18 cellular contexts compared by ENCODE assay signal in the genomic region with DNA sequence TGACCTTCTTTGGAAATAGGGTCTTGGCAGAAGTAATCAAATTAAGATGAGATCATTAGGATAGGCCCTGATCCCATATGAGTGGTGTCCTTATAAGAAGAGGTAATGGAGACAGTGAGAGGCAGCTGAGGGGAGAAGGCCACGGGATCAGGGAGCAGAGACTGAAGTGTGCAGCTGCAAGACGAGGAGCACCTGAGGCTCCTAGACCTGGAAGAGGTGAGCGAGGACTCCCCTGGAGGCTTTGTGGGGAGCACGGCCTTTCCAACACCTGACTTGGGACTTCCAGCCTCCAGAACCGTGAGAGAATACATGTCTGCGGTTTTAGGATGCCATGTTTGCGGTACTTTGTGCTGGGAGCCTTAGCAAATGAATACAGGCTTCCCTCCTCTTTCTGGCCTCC. TPM values are rescaled to one million over a fixed set of nuclear protein-coding genes. Genes with fewer than 3 reads are reported as not detected.
A peak's percentile ranks its signal among the peaks of the same experiment; 100 is the strongest.
DNase-seq lines count a peak whose midpoint lies in the region; ATAC-seq and TF ChIP-seq lines count a peak whose summit lies in the region.
"Had no signal": no experiment of that assay in that cellular context is flagged by ENCODE, and none has a peak within 500 bp of the region (broad histone marks: within the 10 kb centered on the region; RNA-seq: fewer than 3 reads in every experiment).

No MANE protein-coding gene starts in this region.

- H3K9ac ChIP-seq in endodermal cell (ENCODE audit: extremely low read depth, low read length, poor library complexity, severe bottlenecking), result no peak overlapping the region
- H3K9ac ChIP-seq: BLaER1 had no signal

- H3K9me3 Mint-ChIP-seq in endodermal cell (no peaks in the 10 kb centered on the region), nephron progenitor cell (no peaks in the 10 kb centered on the region)
- H3K9me3 Mint-ChIP-seq: CD4-positive, alpha-beta memory T cell had no signal

- no peak overlapping the region for H3K4me3 Mint-ChIP-seq in endodermal cell
- no peak overlapping the region for H3K4me3 Mint-ChIP-seq in nephron progenitor cell
- H3K4me3 Mint-ChIP-seq: CD14-positive monocyte had no signal

- TF ChIP-seq CTCF in endodermal cell (conservative IDR thresholded peaks at IDR 0.05) (no peak), nephron progenitor cell (IDR thresholded peaks at IDR 0.05) (no peak), gastroesophageal sphincter (IDR thresholded peaks at IDR 0.05) (no peak)

- H3K4me1 Mint-ChIP-seq in endodermal cell (peaks cover 2% of the 10 kb centered on the region), nephron progenitor cell (peaks cover 5% of the 10 kb centered on the region)

- TF ChIP-seq POLR2A in gastroesophageal sphincter (IDR thresholded peaks at IDR 0.05), result no peak

- H3K27me3 ChIP-seq in endodermal cell (ENCODE audit: control insufficient read depth, insufficient read depth, low read length, poor library complexity, severe bottlenecking) (no peaks in the 10 kb centered on the region), gastroesophageal sphincter (peaks cover 11% of the 10 kb centered on the region)
- H3K27me3 ChIP-seq: BLaER1 had no signal

- no peak for ATAC-seq in gastroesophageal sphincter
- ATAC-seq: HepG2 had no signal

- 95% methylated on average over 7 of the region's 7 CpGs for WGBS in endodermal cell (ENCODE audit: insufficient coverage in 1 of 2, insufficient read length in 1 of 2), 2 experiments
- WGBS in gastroesophageal sphincter (ENCODE audit: low coverage in 1 of 2), 2 donors, result 73 to 77% methylated on average over 6 of the region's 7 CpGs

- H3K27ac Mint-ChIP-seq in endodermal cell, result no peak overlapping the region
- peak overlapping the region; percentile 16 for H3K27ac Mint-ChIP-seq in nephron progenitor cell
- H3K27ac Mint-ChIP-seq: CD14-positive monocyte; CD4-positive, alpha-beta memory T cell had no signal

- no peak for TF ChIP-seq EP300 in gastroesophageal sphincter (IDR thresholded peaks at IDR 0.05)

- DNase-seq in activated effector memory CD4-positive, alpha-beta T cell treated with anti-CD3 and anti-CD28 coated beads, Interleukin-2, amount 50 U/mL, for 16 hours, result peak; percentile 10
- no peak for DNase-seq in activated effector memory CD4-positive, alpha-beta T cell treated with Interleukin-2 at 50 U/mL for 16 hours
- peak; percentile 18 for DNase-seq in endodermal cell
- no peak for DNase-seq in nephron progenitor cell
- DNase-seq in NCI-H82 (lab: John Stamatoyannopoulos, UW), result no peak
- no peak for DNase-seq in NCI-H446 (lab: John Stamatoyannopoulos, UW)
- DNase-seq: 8988T; CD4-positive, alpha-beta memory T cell; DMS79 treated with DMSO at 0.1 percent for 48 hours; GF-D8; GOT3; H7 had no signal

- H3K4me3 ChIP-seq in endodermal cell (ENCODE audit: low read length) (no peak overlapping the region), gastroesophageal sphincter (no peak overlapping the region)
- H3K4me3 ChIP-seq: BLaER1 had no signal

- no peaks in the 10 kb centered on the region for H3K9me3 ChIP-seq in endodermal cell (ENCODE audit: control insufficient read depth, low read length)
- peaks cover 0 to 24% (median 0%) of the 10 kb centered on the region in 3 donors for H3K9me3 ChIP-seq in gastroesophageal sphincter

- H3K36me3 ChIP-seq in endodermal cell (ENCODE audit: control insufficient read depth, insufficient read depth, low read length) (no peaks in the 10 kb centered on the region), gastroesophageal sphincter (no peaks in the 10 kb centered on the region)

- H3K27ac ChIP-seq in endodermal cell (ENCODE audit: low read depth, low read length) (no peak overlapping the region), gastroesophageal sphincter (no peak overlapping the region)
- H3K27ac ChIP-seq: BLaER1 had no signal

- H3K36me3 Mint-ChIP-seq in endodermal cell (ENCODE audit: low read depth), result no peaks in the 10 kb centered on the region
- no peaks in the 10 kb centered on the region for H3K36me3 Mint-ChIP-seq in nephron progenitor cell (ENCODE audit: low read depth)
- H3K36me3 Mint-ChIP-seq: CD14-positive monocyte; CD4-positive, alpha-beta memory T cell had no signal

- H3K27me3 Mint-ChIP-seq in endodermal cell (ENCODE audit: insufficient read depth) (peaks cover 2% of the 10 kb centered on the region), nephron progenitor cell (ENCODE audit: low read depth, poor library complexity) (peaks cover 31% of the 10 kb centered on the region)

- H3K4me1 ChIP-seq in endodermal cell (ENCODE audit: control insufficient read depth, insufficient read depth, low read length) (no peaks in the 10 kb centered on the region), gastroesophageal sphincter (no peaks in the 10 kb centered on the region)

RNA-seq across cellular contexts. Expression of gene LRTM2, which starts 37.5 kb away (rescaled TPM):
- total RNA-seq in endodermal cell (under 1 TPM; 0.40 TPM), gastroesophageal sphincter (not detected)
- 0.25 TPM for polyA plus RNA-seq in endodermal cell (2013, experiment 1 of 2)
- not detected for polyA plus RNA-seq in endodermal cell (2013, experiment 2 of 2)
- total RNA-seq: A673; CD4-positive, alpha-beta memory T cell; HepG2 had no signal
- polyA plus RNA-seq: AG04450; CD14-positive monocyte; CD4-positive, alpha-beta memory T cell had no signal

Comparison
In these comparisons a context has a peak if more than half of its experiments do, and no peak if none do; other contexts are left out.
1. DNase-seq: peak in activated effector memory CD4-positive, alpha-beta T cell treated with anti-CD3 and anti-CD28 coated beads, Interleukin-2, amount 50 U/mL, for 16 hours (single experiment) and endodermal cell (single experiment); none in activated effector memory CD4-positive, alpha-beta T cell treated with Interleukin-2 at 50 U/mL for 16 hours (single experiment), nephron progenitor cell (single experiment), NCI-H82 (single experiment) and NCI-H446 (0 of 2).